ENCODE assay signal across 1 cellular context in the genomic region with DNA sequence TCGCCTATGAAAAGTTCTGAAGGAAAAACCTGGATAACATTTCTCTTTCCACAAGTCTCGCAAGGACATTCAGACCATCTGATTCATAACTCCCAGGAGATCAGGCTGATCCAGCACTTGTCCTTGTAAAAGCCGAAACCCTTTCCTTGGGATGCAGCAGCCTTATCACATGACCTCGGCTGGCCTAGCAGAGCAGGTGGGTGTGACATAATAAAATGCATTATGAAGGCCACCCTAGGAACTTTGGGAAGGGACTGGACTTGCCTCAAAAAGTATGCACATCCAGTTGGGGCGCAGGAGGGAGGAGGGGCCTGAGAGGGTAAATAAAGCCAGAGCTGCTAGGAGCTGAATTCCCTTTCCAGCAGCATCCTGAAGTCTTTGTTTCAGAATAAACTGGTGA.
TF ChIP-seq lines count a peak whose summit lies in the region.

No MANE protein-coding gene starts in this region.

TF ChIP-seq in SK-N-SH treated with all-trans-retinoic acid at 6 μM for 48 hours, 23 proteins besides CTCF, POLR2A, EP300 and RAD21 (continued from another document):
- no peak for TF ChIP-seq CSDC2 (CRISPR knock-in tag; IDR thresholded peaks at IDR 0.05)
- TF ChIP-seq, protein P1, sequence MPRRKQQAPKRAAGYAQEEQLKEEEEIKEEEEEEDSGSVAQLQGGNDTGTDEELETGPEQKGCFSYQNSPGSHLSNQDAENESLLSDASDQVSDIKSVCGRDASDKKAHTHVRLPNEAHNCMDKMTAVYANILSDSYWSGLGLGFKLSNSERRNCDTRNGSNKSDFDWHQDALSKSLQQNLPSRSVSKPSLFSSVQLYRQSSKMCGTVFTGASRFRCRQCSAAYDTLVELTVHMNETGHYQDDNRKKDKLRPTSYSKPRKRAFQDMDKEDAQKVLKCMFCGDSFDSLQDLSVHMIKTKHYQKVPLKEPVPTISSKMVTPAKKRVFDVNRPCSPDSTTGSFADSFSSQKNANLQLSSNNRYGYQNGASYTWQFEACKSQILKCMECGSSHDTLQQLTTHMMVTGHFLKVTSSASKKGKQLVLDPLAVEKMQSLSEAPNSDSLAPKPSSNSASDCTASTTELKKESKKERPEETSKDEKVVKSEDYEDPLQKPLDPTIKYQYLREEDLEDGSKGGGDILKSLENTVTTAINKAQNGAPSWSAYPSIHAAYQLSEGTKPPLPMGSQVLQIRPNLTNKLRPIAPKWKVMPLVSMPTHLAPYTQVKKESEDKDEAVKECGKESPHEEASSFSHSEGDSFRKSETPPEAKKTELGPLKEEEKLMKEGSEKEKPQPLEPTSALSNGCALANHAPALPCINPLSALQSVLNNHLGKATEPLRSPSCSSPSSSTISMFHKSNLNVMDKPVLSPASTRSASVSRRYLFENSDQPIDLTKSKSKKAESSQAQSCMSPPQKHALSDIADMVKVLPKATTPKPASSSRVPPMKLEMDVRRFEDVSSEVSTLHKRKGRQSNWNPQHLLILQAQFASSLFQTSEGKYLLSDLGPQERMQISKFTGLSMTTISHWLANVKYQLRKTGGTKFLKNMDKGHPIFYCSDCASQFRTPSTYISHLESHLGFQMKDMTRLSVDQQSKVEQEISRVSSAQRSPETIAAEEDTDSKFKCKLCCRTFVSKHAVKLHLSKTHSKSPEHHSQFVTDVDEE (CRISPR knock-in tag; IDR thresholded peaks at IDR 0.05), result no peak
- no peak for TF ChIP-seq ZFP3 (CRISPR knock-in tag; IDR thresholded peaks at IDR 0.05)
TF ChIP-seq in SK-N-SH treated with all-trans-retinoic acid at 6 μM for 48 hours: peak in this region for 0.
